ENCODE assay signal across 1 cellular context in the genomic region with DNA sequence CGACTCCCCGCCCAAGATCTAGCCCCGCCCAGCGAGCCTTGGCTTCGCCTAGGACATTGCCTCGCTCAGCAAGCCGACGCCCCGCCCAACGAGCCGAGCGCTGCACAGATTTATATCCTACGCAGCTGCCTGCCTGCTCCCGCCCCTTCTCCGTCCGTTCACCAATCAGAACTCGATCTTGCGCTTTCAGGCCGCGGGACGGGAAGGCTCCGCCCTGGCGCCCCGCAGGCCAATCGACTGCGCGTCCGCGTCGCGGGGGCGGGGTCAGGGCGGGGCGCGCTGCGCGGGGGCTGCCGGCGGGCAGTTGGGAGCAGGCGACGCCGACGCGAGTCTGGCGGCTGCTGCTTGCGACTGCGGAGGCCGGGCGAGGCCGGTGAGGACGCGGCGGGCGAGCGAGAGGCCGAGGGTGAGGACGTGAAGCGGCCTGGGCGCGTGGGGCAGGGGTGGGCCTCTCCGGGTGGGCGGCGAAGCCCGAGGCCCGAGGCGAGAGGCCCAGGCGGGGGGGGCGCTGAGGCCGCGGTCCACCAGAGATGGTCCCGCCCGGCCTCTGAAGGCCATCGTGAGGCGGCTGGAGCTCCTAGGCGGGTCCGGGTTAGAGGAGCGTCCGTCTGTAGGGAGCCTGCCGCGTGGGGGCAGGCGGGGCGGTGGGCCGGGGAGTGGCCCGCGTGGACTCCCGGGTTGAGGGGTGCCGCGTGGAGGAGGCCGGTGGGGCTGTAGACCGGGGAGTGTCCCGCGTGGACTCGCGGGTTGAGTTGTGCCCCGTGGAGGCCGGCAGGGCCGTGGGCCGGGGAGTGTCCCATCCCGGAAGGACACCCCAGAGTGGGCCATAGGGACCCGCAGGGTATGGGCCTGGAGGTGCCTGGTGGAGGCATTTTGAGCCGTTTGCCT.
TF ChIP-seq lines count a peak whose summit lies in the region.

A gene with protein sequence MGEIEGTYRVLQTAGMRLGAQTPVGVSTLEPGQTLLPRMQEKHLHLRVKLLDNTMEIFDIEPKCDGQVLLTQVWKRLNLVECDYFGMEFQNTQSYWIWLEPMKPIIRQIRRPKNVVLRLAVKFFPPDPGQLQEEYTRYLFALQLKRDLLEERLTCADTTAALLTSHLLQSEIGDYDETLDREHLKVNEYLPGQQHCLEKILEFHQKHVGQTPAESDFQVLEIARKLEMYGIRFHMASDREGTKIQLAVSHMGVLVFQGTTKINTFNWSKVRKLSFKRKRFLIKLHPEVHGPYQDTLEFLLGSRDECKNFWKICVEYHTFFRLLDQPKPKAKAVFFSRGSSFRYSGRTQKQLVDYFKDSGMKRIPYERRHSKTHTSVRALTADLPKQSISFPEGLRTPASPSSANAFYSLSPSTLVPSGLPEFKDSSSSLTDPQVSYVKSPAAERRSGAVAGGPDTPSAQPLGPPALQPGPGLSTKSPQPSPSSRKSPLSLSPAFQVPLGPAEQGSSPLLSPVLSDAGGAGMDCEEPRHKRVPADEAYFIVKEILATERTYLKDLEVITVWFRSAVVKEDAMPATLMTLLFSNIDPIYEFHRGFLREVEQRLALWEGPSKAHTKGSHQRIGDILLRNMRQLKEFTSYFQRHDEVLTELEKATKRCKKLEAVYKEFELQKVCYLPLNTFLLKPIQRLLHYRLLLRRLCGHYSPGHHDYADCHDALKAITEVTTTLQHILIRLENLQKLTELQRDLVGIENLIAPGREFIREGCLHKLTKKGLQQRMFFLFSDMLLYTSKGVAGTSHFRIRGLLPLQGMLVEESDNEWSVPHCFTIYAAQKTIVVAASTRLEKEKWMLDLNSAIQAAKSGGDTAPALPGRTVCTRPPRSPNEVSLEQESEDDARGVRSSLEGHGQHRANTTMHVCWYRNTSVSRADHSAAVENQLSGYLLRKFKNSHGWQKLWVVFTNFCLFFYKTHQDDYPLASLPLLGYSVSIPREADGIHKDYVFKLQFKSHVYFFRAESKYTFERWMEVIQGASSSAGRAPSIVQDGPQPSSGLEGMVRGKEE (plus strand): TSS at position 303 of the 888 bp plus-strand sequence. CDS start 16,823 bp downstream, outside the sequence.

TF ChIP-seq in K562, 482 proteins besides CTCF, POLR2A, EP300 and RAD21 (continued from another document and continues in another):
- TF ChIP-seq, protein P1, sequence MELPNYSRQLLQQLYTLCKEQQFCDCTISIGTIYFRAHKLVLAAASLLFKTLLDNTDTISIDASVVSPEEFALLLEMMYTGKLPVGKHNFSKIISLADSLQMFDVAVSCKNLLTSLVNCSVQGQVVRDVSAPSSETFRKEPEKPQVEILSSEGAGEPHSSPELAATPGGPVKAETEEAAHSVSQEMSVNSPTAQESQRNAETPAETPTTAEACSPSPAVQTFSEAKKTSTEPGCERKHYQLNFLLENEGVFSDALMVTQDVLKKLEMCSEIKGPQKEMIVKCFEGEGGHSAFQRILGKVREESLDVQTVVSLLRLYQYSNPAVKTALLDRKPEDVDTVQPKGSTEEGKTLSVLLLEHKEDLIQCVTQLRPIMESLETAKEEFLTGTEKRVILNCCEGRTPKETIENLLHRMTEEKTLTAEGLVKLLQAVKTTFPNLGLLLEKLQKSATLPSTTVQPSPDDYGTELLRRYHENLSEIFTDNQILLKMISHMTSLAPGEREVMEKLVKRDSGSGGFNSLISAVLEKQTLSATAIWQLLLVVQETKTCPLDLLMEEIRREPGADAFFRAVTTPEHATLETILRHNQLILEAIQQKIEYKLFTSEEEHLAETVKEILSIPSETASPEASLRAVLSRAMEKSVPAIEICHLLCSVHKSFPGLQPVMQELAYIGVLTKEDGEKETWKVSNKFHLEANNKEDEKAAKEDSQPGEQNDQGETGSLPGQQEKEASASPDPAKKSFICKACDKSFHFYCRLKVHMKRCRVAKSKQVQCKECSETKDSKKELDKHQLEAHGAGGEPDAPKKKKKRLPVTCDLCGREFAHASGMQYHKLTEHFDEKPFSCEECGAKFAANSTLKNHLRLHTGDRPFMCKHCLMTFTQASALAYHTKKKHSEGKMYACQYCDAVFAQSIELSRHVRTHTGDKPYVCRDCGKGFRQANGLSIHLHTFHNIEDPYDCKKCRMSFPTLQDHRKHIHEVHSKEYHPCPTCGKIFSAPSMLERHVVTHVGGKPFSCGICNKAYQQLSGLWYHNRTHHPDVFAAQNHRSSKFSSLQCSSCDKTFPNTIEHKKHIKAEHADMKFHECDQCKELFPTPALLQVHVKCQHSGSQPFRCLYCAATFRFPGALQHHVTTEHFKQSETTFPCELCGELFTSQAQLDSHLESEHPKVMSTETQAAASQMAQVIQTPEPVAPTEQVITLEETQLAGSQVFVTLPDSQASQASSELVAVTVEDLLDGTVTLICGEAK (IDR thresholded peaks at IDR 0.05) = 0 out of 2 replicates have a peak, but pooled peaks have one; percentile 23
- TF ChIP-seq, protein P1 (CRISPR knock-in tag; IDR thresholded peaks at IDR 0.05) = no peak
- TF ChIP-seq MTA1 (IDR thresholded peaks at IDR 0.05; ENCODE audit: borderline replicate concordance) (no peak), HEY1 (CRISPR knock-in tag; IDR thresholded peaks at IDR 0.05; ENCODE audit: borderline replicate concordance) (no peak), DNMT1 (IDR thresholded peaks at IDR 0.05) (no peak), YY1 (IDR thresholded peaks at IDR 0.05; ENCODE audit: borderline replicate concordance in 1 of 3, control insufficient read depth in 1 of 3, extremely low read depth in 1 of 3, insufficient read depth in 3 of 3, insufficient read length in 1 of 3, insufficient replicate concordance in 2 of 3, low read depth in 1 of 3, low read length in 2 of 3) (peak in 1 of 3 experiments; percentile 23), PHF21A (IDR thresholded peaks at IDR 0.05; ENCODE audit: borderline replicate concordance, low read depth) (peak; percentile 100), RCOR1 (IDR thresholded peaks at IDR 0.05; ENCODE audit: borderline replicate concordance in 1 of 2, low read depth in 2 of 2, low read length in 2 of 2) (peak; percentile 73 to 99), ZNF133 (CRISPR knock-in tag; IDR thresholded peaks at IDR 0.05) (no peak), CREM (IDR thresholded peaks at IDR 0.05; ENCODE audit: low read depth) (no peak; the same call in 1 of the 2 replicates), ZNF197 (CRISPR knock-in tag; IDR thresholded peaks at IDR 0.05; ENCODE audit: low read depth) (no peak), CTBP1 (IDR thresholded peaks at IDR 0.05; ENCODE audit: borderline replicate concordance) (peak; percentile 96), SP2 (IDR thresholded peaks at IDR 0.05; ENCODE audit: extremely low read depth, low read depth, low read length, poor library complexity, severe bottlenecking) (peak; percentile 35), STAT5A (IDR thresholded peaks at IDR 0.05; ENCODE audit: borderline replicate concordance, low read length) (no peak), PCBP1 (IDR thresholded peaks at IDR 0.05; ENCODE audit: low read depth, low read length, poor library complexity, severe bottlenecking) (peak; percentile 61), ATF1 (CRISPR knock-in tag; IDR thresholded peaks at IDR 0.05) (no peak), ATF1 (tag; IDR thresholded peaks at IDR 0.05) (peak; percentile 25; the same call in 1 of the 2 replicates), RBM34 (IDR thresholded peaks at IDR 0.05; ENCODE audit: borderline replicate concordance, insufficient read depth, low read length) (no peak), ZNF76 (CRISPR knock-in tag; IDR thresholded peaks at IDR 0.05; ENCODE audit: borderline replicate concordance) (no peak), PML (IDR thresholded peaks at IDR 0.05; ENCODE audit: low read length) (0 out of 2 replicates have a peak, but pooled peaks have one; percentile 23), ZBTB7A (IDR thresholded peaks at IDR 0.05; ENCODE audit: borderline replicate concordance, control insufficient read depth, low read depth, low read length) (peak; percentile 42; the same call in 1 of the 2 replicates)
- TF ChIP-seq, protein P2, sequence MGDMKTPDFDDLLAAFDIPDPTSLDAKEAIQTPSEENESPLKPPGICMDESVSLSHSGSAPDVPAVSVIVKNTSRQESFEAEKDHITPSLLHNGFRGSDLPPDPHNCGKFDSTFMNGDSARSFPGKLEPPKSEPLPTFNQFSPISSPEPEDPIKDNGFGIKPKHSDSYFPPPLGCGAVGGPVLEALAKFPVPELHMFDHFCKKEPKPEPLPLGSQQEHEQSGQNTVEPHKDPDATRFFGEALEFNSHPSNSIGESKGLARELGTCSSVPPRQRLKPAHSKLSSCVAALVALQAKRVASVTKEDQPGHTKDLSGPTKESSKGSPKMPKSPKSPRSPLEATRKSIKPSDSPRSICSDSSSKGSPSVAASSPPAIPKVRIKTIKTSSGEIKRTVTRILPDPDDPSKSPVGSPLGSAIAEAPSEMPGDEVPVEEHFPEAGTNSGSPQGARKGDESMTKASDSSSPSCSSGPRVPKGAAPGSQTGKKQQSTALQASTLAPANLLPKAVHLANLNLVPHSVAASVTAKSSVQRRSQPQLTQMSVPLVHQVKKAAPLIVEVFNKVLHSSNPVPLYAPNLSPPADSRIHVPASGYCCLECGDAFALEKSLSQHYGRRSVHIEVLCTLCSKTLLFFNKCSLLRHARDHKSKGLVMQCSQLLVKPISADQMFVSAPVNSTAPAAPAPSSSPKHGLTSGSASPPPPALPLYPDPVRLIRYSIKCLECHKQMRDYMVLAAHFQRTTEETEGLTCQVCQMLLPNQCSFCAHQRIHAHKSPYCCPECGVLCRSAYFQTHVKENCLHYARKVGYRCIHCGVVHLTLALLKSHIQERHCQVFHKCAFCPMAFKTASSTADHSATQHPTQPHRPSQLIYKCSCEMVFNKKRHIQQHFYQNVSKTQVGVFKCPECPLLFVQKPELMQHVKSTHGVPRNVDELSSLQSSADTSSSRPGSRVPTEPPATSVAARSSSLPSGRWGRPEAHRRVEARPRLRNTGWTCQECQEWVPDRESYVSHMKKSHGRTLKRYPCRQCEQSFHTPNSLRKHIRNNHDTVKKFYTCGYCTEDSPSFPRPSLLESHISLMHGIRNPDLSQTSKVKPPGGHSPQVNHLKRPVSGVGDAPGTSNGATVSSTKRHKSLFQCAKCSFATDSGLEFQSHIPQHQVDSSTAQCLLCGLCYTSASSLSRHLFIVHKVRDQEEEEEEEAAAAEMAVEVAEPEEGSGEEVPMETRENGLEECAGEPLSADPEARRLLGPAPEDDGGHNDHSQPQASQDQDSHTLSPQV (IDR thresholded peaks at IDR 0.05) = no peak
- TF ChIP-seq, protein P3, sequence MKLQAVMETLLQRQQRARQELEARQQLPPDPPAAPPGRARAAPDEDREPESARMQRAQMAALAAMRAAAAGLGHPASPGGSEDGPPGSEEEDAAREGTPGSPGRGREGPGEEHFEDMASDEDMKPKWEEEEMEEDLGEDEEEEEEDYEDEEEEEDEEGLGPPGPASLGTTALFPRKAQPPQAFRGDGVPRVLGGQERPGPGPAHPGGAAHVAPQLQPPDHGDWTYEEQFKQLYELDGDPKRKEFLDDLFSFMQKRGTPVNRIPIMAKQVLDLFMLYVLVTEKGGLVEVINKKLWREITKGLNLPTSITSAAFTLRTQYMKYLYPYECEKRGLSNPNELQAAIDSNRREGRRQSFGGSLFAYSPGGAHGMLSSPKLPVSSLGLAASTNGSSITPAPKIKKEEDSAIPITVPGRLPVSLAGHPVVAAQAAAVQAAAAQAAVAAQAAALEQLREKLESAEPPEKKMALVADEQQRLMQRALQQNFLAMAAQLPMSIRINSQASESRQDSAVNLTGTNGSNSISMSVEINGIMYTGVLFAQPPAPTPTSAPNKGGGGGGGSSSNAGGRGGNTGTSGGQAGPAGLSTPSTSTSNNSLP (IDR thresholded peaks at IDR 0.05; ENCODE audit: borderline replicate concordance, low read depth, low read length) = no peak
- TF ChIP-seq, protein P4, sequence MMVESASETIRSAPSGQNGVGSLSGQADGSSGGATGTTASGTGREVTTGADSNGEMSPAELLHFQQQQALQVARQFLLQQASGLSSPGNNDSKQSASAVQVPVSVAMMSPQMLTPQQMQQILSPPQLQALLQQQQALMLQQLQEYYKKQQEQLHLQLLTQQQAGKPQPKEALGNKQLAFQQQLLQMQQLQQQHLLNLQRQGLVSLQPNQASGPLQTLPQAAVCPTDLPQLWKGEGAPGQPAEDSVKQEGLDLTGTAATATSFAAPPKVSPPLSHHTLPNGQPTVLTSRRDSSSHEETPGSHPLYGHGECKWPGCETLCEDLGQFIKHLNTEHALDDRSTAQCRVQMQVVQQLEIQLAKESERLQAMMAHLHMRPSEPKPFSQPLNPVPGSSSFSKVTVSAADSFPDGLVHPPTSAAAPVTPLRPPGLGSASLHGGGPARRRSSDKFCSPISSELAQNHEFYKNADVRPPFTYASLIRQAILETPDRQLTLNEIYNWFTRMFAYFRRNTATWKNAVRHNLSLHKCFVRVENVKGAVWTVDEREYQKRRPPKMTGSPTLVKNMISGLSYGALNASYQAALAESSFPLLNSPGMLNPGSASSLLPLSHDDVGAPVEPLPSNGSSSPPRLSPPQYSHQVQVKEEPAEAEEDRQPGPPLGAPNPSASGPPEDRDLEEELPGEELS (CRISPR knock-in tag; IDR thresholded peaks at IDR 0.05; ENCODE audit: borderline replicate concordance) = 0 out of 2 replicates have a peak, but pooled peaks have one; percentile 57
